37 cellular contexts compared by ENCODE assay signal in the genomic region with DNA sequence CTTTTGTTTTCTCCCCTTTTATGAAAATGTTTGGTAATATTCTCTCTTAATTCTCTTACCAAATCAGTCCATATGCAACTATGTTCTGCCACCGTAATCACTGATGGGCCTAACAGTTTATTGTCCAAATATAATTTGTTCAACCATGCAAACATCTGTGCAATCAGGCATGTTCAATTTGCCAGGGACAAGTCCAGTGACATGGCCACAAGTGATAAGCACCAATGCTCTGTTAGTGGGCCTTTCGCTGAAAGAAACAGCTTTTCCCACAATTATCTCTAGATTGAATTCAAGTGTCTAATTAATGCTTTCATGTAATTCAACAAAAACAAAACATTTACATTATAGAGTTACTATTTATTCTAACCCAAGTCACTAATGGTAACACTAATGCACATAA.
"Had no signal": no experiment of that assay in that cellular context is flagged by ENCODE, and none has a peak within 500 bp of the region (broad histone marks: within the 10 kb centered on the region; RNA-seq: fewer than 3 reads in every experiment).

No MANE protein-coding gene starts in this region.

- FAIRE-seq: astrocyte, TTC549 had no signal

- H3K27ac ChIP-seq: adrenal gland, body of pancreas, brain microvascular endothelial cell, breast epithelium, VCaP had no signal

- H3K27ac Mint-ChIP-seq: activated B cell treated with CpG ODN at 0.5 μM for 24 hours; activated CD4-positive, alpha-beta memory T cell treated with anti-CD3 and anti-CD28 coated beads for 36 hours; activated CD4-positive, alpha-beta T cell treated with anti-CD3 and anti-CD28 coated beads, Interleukin-2, amount 10 ng/mL, durations not matched to agents 24 days and 14 days; activated CD8-positive, alpha-beta T cell treated with anti-CD3 and anti-CD28 coated beads for 36 hours; activated naive CD4-positive, alpha-beta T cell treated with anti-CD3 and anti-CD28 coated beads for 36 hours; activated naive CD4-positive, alpha-beta T cell treated with anti-CD3 and anti-CD28 coated beads, Interleukin-2, amount 50 U/mL, for 72 hours; activated naive CD8-positive, alpha-beta T cell treated with anti-CD3 and anti-CD28 coated beads for 36 hours; activated T-cell treated with anti-CD3 and anti-CD28 coated beads, Interleukin-2, amount 50 U/mL, for 72 hours; activated T-helper 1 cell treated with anti-CD3 and anti-CD28 coated beads, Interleukin-12 subunit alpha, Interleukin-12 subunit beta, Interleukin-2, Interleukin-4 antibody, amounts not matched to agents 30 ng/mL and 10 ng/mL and 1 ng/mL, durations not matched to agents 14 hours and 24 hours and 36 hours; activated T-helper 17 cell treated with anti-CD3 and anti-CD28 coated beads, Interleukin-2, amount 50 U/mL, for 72 hours; T-helper 1 cell treated with Interleukin-12 subunit alpha and Interleukin-12 subunit beta and Interleukin-4 antibody, amounts not matched to agents 30 μg/mL and 1 μg/mL, for 36 hours; T-helper 2 cell treated with Interferon-gamma antibody and Interleukin-4, amounts not matched to agents 5 μg/mL and 100 μg/mL, for 36 hours had no signal

- H3K4me1 Mint-ChIP-seq: activated CD4-positive, alpha-beta T cell treated with anti-CD3 and anti-CD28 coated beads, Interleukin-2, amount 10 ng/mL, durations not matched to agents 24 days and 14 days; activated T-helper 17 cell treated with anti-CD3 and anti-CD28 coated beads, Interleukin-2, amount 50 U/mL, for 72 hours had no signal

- H3K4me3 Mint-ChIP-seq: activated B cell treated with CpG ODN at 0.5 μM for 24 hours; activated CD4-positive, alpha-beta memory T cell treated with anti-CD3 and anti-CD28 coated beads for 36 hours; activated CD4-positive, alpha-beta T cell treated with anti-CD3 and anti-CD28 coated beads, Interleukin-2, amount 10 ng/mL, durations not matched to agents 24 days and 14 days; activated CD8-positive, alpha-beta T cell treated with anti-CD3 and anti-CD28 coated beads for 36 hours; activated naive CD4-positive, alpha-beta T cell treated with anti-CD3 and anti-CD28 coated beads for 36 hours; activated naive CD8-positive, alpha-beta T cell treated with anti-CD3 and anti-CD28 coated beads for 36 hours; activated T-cell treated with anti-CD3 and anti-CD28 coated beads, Interleukin-2, amount 50 U/mL, for 4 hours; activated T-cell treated with anti-CD3 and anti-CD28 coated beads, Interleukin-2, amount 50 U/mL, for 72 hours; activated T-helper 1 cell treated with anti-CD3 and anti-CD28 coated beads, Interleukin-12 subunit alpha, Interleukin-12 subunit beta, Interleukin-2, Interleukin-4 antibody, amounts not matched to agents 30 ng/mL and 10 ng/mL and 1 ng/mL, durations not matched to agents 14 hours and 24 hours and 36 hours; activated T-helper 17 cell treated with anti-CD3 and anti-CD28 coated beads, Interleukin-2, amount 50 U/mL, for 72 hours; T-helper 1 cell treated with Interleukin-12 subunit alpha and Interleukin-12 subunit beta and Interleukin-4 antibody, amounts not matched to agents 30 μg/mL and 1 μg/mL, for 36 hours; T-helper 2 cell treated with Interferon-gamma antibody and Interleukin-4, amounts not matched to agents 5 μg/mL and 100 μg/mL, for 36 hours had no signal

- H3K36me3 ChIP-seq: adrenal gland, brain microvascular endothelial cell, breast epithelium had no signal

- H3K27me3 ChIP-seq: adrenal gland, body of pancreas, brain microvascular endothelial cell, breast epithelium had no signal

- H3K4me3 ChIP-seq: adrenal gland, body of pancreas, breast epithelium had no signal

- H3K9me3 ChIP-seq: adrenal gland had no signal

- DNase-seq: activated B cell treated with CpG ODN at 0.5 μM for 24 hours; activated CD4-positive, alpha-beta memory T cell treated with anti-CD3 and anti-CD28 coated beads for 36 hours; activated CD4-positive, alpha-beta T cell treated with anti-CD3 and anti-CD28 coated beads for 4 hours; activated CD4-positive, alpha-beta T cell treated with anti-CD3 and anti-CD28 coated beads, Interleukin-2, amount 10 ng/mL, durations not matched to agents 24 days and 14 days; activated CD4-positive, alpha-beta T cell treated with anti-CD3 and anti-CD28 coated beads, Interleukin-2, amount 50 U/mL, for 1 hour; activated CD4-positive, alpha-beta T cell treated with anti-CD3 and anti-CD28 coated beads, Interleukin-2, amount 50 U/mL, for 4 hours; activated CD4-positive, CD25-positive, alpha-beta regulatory T cell treated with anti-CD3 and anti-CD28 coated beads, Interleukin-2, amount 50 U/mL, for 72 hours; activated CD8-positive, alpha-beta memory T cell treated with anti-CD3 and anti-CD28 coated beads, Interleukin-2, amount 50 U/mL, for 4 hours; activated CD8-positive, alpha-beta T cell treated with anti-CD3 and anti-CD28 coated beads for 36 hours; activated effector memory CD4-positive, alpha-beta T cell treated with anti-CD3 and anti-CD28 coated beads, Interleukin-2, amount 50 U/mL, for 16 hours; activated gamma-delta T cell treated with Interleukin-2 at 50 U/mL for 16 hours; activated naive CD4-positive, alpha-beta T cell; activated naive CD4-positive, alpha-beta T cell treated with anti-CD3 and anti-CD28 coated beads for 36 hours; activated naive CD4-positive, alpha-beta T cell treated with anti-CD3 and anti-CD28 coated beads, Interleukin-2, amount 50 U/mL, for 16 hours; activated naive CD8-positive, alpha-beta T cell treated with anti-CD3 and anti-CD28 coated beads for 36 hours; activated T-cell treated with anti-CD3 and anti-CD28 coated beads for 4 hours; activated T-cell treated with anti-CD3 and anti-CD28 coated beads, Interleukin-2, amount 50 U/mL, for 1 hour; activated T-cell treated with anti-CD3 and anti-CD28 coated beads, Interleukin-2, amount 50 U/mL, for 4 hours; activated T-cell treated with anti-CD3 and anti-CD28 coated beads, Interleukin-2, amount 50 U/mL, for 72 hours; adrenal gland; amniotic stem cell; aorta; body of pancreas; brain microvascular endothelial cell; central memory CD4-positive, alpha-beta T cell; T-helper 1 cell; T-helper 2 cell; T-helper 9 cell had no signal

- H3K27me3 Mint-ChIP-seq: activated B cell treated with CpG ODN at 0.5 μM for 24 hours; activated CD4-positive, alpha-beta memory T cell treated with anti-CD3 and anti-CD28 coated beads for 36 hours; activated CD4-positive, alpha-beta T cell treated with anti-CD3 and anti-CD28 coated beads, Interleukin-2, amount 10 ng/mL, durations not matched to agents 24 days and 14 days; activated CD8-positive, alpha-beta T cell treated with anti-CD3 and anti-CD28 coated beads for 36 hours; activated naive CD8-positive, alpha-beta T cell treated with anti-CD3 and anti-CD28 coated beads for 36 hours; activated T-helper 17 cell treated with anti-CD3 and anti-CD28 coated beads, Interleukin-2, amount 50 U/mL, for 72 hours had no signal
